ENCODE assay signal across 1 cellular context in genomic region chr10:43254881-43255643, GRCh38.
TF ChIP-seq lines count a peak whose summit lies in the region.

No MANE protein-coding gene starts in this region.

TF ChIP-seq in H1, 55 proteins besides CTCF, POLR2A, EP300 and RAD21 (continued from another document):
- no peak for TF ChIP-seq MAX (IDR thresholded peaks at IDR 0.05)
- TF ChIP-seq BACH1 (IDR thresholded peaks at IDR 0.05; ENCODE audit: low read length) = no peak
- no peak for TF ChIP-seq SIRT6 (IDR thresholded peaks at IDR 0.05; ENCODE audit: low read length)
- no peak for TF ChIP-seq KDM4A (IDR thresholded peaks at IDR 0.05; ENCODE audit: low read depth, low read length, severe bottlenecking)
- no peak for TF ChIP-seq USF2 (IDR thresholded peaks at IDR 0.05; ENCODE audit: low read length)
- TF ChIP-seq CBX8 (IDR thresholded peaks at IDR 0.05; ENCODE audit: borderline replicate concordance, low read depth, low read length) = no peak
- TF ChIP-seq NANOG (IDR thresholded peaks at IDR 0.05; ENCODE audit: insufficient read depth, low read depth, low read length, poor library complexity, severe bottlenecking) = no peak
- TF ChIP-seq SRF (IDR thresholded peaks at IDR 0.05; ENCODE audit: low read depth, low read length) = no peak
- no peak for TF ChIP-seq RXRA (IDR thresholded peaks at IDR 0.05; ENCODE audit: insufficient read depth, low read depth, low read length)
- no peak for TF ChIP-seq SP1 (IDR thresholded peaks at IDR 0.05; ENCODE audit: low read depth, low read length)
- no peak for TF ChIP-seq EZH2 (IDR thresholded peaks at IDR 0.05; ENCODE audit: low read depth, low read length, severe bottlenecking)
- no peak for TF ChIP-seq CBX5 (IDR thresholded peaks at IDR 0.05; ENCODE audit: low read depth, low read length)
- no peak for TF ChIP-seq KDM1A (IDR thresholded peaks at IDR 0.05; ENCODE audit: borderline replicate concordance, low read length)
TF ChIP-seq in H1: peak in this region for 0.
